ENCODE assay signal across 18 cellular contexts in genomic region chr5:112024769-112025168, GRCh38.
DNase-seq lines count a peak whose midpoint lies in the region; ATAC-seq and TF ChIP-seq lines count a peak whose summit lies in the region.
"Had no signal": no experiment of that assay in that cellular context is flagged by ENCODE, and none has a peak within 500 bp of the region (broad histone marks: within the 10 kb centered on the region; RNA-seq: fewer than 3 reads in every experiment).

No MANE protein-coding gene starts in this region.

- no peak for TF ChIP-seq RAD21 in SK-N-SH (IDR thresholded peaks at IDR 0.05; ENCODE audit: low read length)

- no peak overlapping the region for H3K9ac ChIP-seq in SK-N-SH
- H3K9ac ChIP-seq: BLaER1 had no signal

- no peaks in the 10 kb centered on the region for H3K9me2 ChIP-seq in SK-N-SH

- H3K9me3 ChIP-seq in SK-N-SH (no peaks in the 10 kb centered on the region), osteoblast (ENCODE audit: low read depth, low read length) (no peaks in the 10 kb centered on the region), mucosa of descending colon (no peaks in the 10 kb centered on the region)
- H3K9me3 ChIP-seq in CD4-positive, alpha-beta T cell (ENCODE audit: control insufficient read depth, low read length) = no peaks in the 10 kb centered on the region

- no peaks in the 10 kb centered on the region for H3K27me3 Mint-ChIP-seq in chondrocyte (ENCODE audit: low read depth)
- H3K27me3 Mint-ChIP-seq in CD4-positive, alpha-beta T cell = no peaks in the 10 kb centered on the region
- H3K27me3 Mint-ChIP-seq: CD8-positive, alpha-beta memory T cell had no signal

- CTCF ChIA-PET in SK-N-SH (lab: Yijun Ruan, JAX) = interaction anchor here (1.1 kb wide), 1 partner anchor 474 kb away, joined by 3 read pairs; no protein-coding TSS in a partner anchor
- CTCF ChIA-PET in CD4-positive, alpha-beta T cell (lab: Charles Lee) = no interaction called here

- H3K27ac ChIP-seq in SK-N-SH (ENCODE audit: low read depth in 2 of 2, low read length in 1 of 2) = no peak overlapping the region
- H3K27ac ChIP-seq in osteoblast (ENCODE audit: low read depth, low read length) = no peak overlapping the region
- H3K27ac ChIP-seq in CD4-positive, alpha-beta T cell (ENCODE audit: low read depth, low read length) = no peak overlapping the region
- H3K27ac ChIP-seq: 22Rv1, BLaER1 had no signal

- H3K9me3 Mint-ChIP-seq in chondrocyte (ENCODE audit: low read depth) = no peaks in the 10 kb centered on the region
- no peaks in the 10 kb centered on the region for H3K9me3 Mint-ChIP-seq in CD4-positive, alpha-beta T cell
- H3K9me3 Mint-ChIP-seq: H9 had no signal

- no peak for TF ChIP-seq CTCF in SK-N-SH (IDR thresholded peaks at IDR 0.05)
- TF ChIP-seq CTCF in chondrocyte (IDR thresholded peaks at IDR 0.05) = no peak
- TF ChIP-seq CTCF in osteoblast (IDR thresholded peaks at IDR 0.05; ENCODE audit: extremely low read depth, low read depth, low read length) = no peak
- no peak for TF ChIP-seq CTCF in mucosa of descending colon (IDR thresholded peaks at IDR 0.05)
- no peak for TF ChIP-seq CTCF in CD4-positive, alpha-beta T cell (IDR thresholded peaks at IDR 0.05)

- ATAC-seq in SK-N-SH treated with all-trans-retinoic acid at 6 μM for 48 hours (no peak), mucosa of descending colon (no peak)
- ATAC-seq in CD4-positive, alpha-beta T cell (ENCODE audit: poor library complexity) = no peak

- H3K27ac Mint-ChIP-seq in chondrocyte (ENCODE audit: unreplicated experiment) = peak overlapping the region; percentile 24
- H3K27ac Mint-ChIP-seq in CD4-positive, alpha-beta T cell = no peak overlapping the region
- H3K27ac Mint-ChIP-seq: CD8-positive, alpha-beta memory T cell; H9 had no signal

- H4K20me1 ChIP-seq in SK-N-SH (ENCODE audit: insufficient read depth) (no peaks in the 10 kb centered on the region), osteoblast (ENCODE audit: insufficient read depth, low read length) (no peaks in the 10 kb centered on the region)
- H4K20me1 ChIP-seq: BLaER1 had no signal

- H3K27me3 ChIP-seq in SK-N-SH (ENCODE audit: insufficient read depth) (no peaks in the 10 kb centered on the region), osteoblast (ENCODE audit: insufficient read depth, low read length) (no peaks in the 10 kb centered on the region)
- H3K27me3 ChIP-seq in CD4-positive, alpha-beta T cell (ENCODE audit: control insufficient read depth, insufficient read depth, low read length) = no peaks in the 10 kb centered on the region
- H3K27me3 ChIP-seq: BLaER1 had no signal

- H3K4me3 ChIP-seq in SK-N-SH (ENCODE audit: low read depth in 2 of 2, low read length in 1 of 2) (no peak overlapping the region), osteoblast (ENCODE audit: insufficient read depth, low read length) (no peak overlapping the region), mucosa of descending colon (no peak overlapping the region)
- H3K4me3 ChIP-seq: BLaER1 had no signal

- H3K4me1 ChIP-seq in SK-N-SH (ENCODE audit: control insufficient read depth in 1 of 2, insufficient read depth in 2 of 2, low read depth in 1 of 2, low read length in 1 of 2) (no peaks in the 10 kb centered on the region), osteoblast (ENCODE audit: insufficient read depth, low read length) (no peaks in the 10 kb centered on the region), mucosa of descending colon (ENCODE audit: low read depth) (no peaks in the 10 kb centered on the region)
- H3K4me1 ChIP-seq: BLaER1 had no signal

- H3K4me2 ChIP-seq in SK-N-SH = no peak overlapping the region
- H3K4me2 ChIP-seq in osteoblast (ENCODE audit: insufficient read depth, low read length) = no peak overlapping the region
- H3K4me2 ChIP-seq: BLaER1 had no signal

- in situ Hi-C loops in G401 (cut with HindIII; ENCODE audit: low sequenced_read_pairs) = no loop called here

- peaks cover 6% of the 10 kb centered on the region for H3K4me1 Mint-ChIP-seq in chondrocyte (ENCODE audit: low read depth)
- no peaks in the 10 kb centered on the region for H3K4me1 Mint-ChIP-seq in CD4-positive, alpha-beta T cell (ENCODE audit: low read depth)
- H3K4me1 Mint-ChIP-seq: CD8-positive, alpha-beta memory T cell; H9 had no signal

- H3K79me2 ChIP-seq in SK-N-SH (ENCODE audit: insufficient read depth) = no peaks in the 10 kb centered on the region
- H3K79me2 ChIP-seq in osteoblast (ENCODE audit: insufficient read depth, low read length) = no peaks in the 10 kb centered on the region

- intact Hi-C loops in mucosa of descending colon (cut with DNase I, micrococcal nuclease) = no loop called here
- intact Hi-C loops in CD4-positive, alpha-beta T cell (cut with DNase I, micrococcal nuclease) = no loop called here

- no peaks in the 10 kb centered on the region for H3K36me3 ChIP-seq in SK-N-SH (replicated peaks in 1 of 2; ENCODE audit: control insufficient read depth in 1 of 2, insufficient read depth in 2 of 2, low read length in 1 of 2)
- no peaks in the 10 kb centered on the region for H3K36me3 ChIP-seq in osteoblast (ENCODE audit: insufficient read depth, low read length)
- no peaks in the 10 kb centered on the region for H3K36me3 ChIP-seq in mucosa of descending colon (ENCODE audit: low read depth)
- H3K36me3 ChIP-seq: BLaER1 had no signal

- no peak overlapping the region for H3K4me3 Mint-ChIP-seq in chondrocyte (ENCODE audit: unreplicated experiment)
- no peak overlapping the region for H3K4me3 Mint-ChIP-seq in CD4-positive, alpha-beta T cell
- H3K4me3 Mint-ChIP-seq: CD8-positive, alpha-beta memory T cell; H9 had no signal

- no peak for TF ChIP-seq EP300 in SK-N-SH (IDR thresholded peaks at IDR 0.05; ENCODE audit: borderline replicate concordance in 1 of 2, low read depth in 1 of 2, low read length in 1 of 2)

- WGBS in SK-N-SH (ENCODE audit: low lambda C conversion rate) = 31% methylated on average over 2 of the region's 2 CpGs

- DNase-seq in SK-N-SH = no peak
- no peak for DNase-seq in chondrocyte (ENCODE audit: low spot score)
- no peak for DNase-seq in osteoblast (ENCODE audit: insufficient read length, low spot score, missing footprints)
- DNase-seq in G401 (ENCODE audit: low spot score) = no peak
- no peak for DNase-seq in mucosa of descending colon
- DNase-seq in CD4-positive, alpha-beta T cell = no peak
- DNase-seq in HuH-7 (ENCODE audit: low spot score) = no peak
- DNase-seq: CD8-positive, alpha-beta memory T cell; DMS79 treated with DMSO at 0.1 percent for 48 hours; GDM1; H9; NCI-H187; NCI-H345; NCI-H526 treated with DMSO at 0.1 percent for 48 hours; SHP77 had no signal

- peak overlapping the region; percentile 56; the same call in 1 of the 2 replicates for H2AFZ ChIP-seq in SK-N-SH (ENCODE audit: low read depth)
- peak overlapping the region; percentile 17 for H2AFZ ChIP-seq in osteoblast (ENCODE audit: low read length)

- no peaks in the 10 kb centered on the region for H3K36me3 Mint-ChIP-seq in chondrocyte (ENCODE audit: low read depth)
- no peaks in the 10 kb centered on the region for H3K36me3 Mint-ChIP-seq in CD4-positive, alpha-beta T cell (ENCODE audit: low read depth)
- H3K36me3 Mint-ChIP-seq: CD8-positive, alpha-beta memory T cell had no signal

- POLR2A ChIA-PET in SK-N-SH (lab: Yijun Ruan, JAX) = no interaction called here
- POLR2A ChIA-PET in CD4-positive, alpha-beta T cell (lab: Charles Lee) = no interaction called here

- no peaks in the 10 kb centered on the region for H3F3A ChIP-seq in SK-N-SH (replicated peaks; ENCODE audit: insufficient read depth)

TF ChIP-seq in SK-N-SH, 30 proteins besides CTCF, POLR2A, EP300 and RAD21 (continues in another document):
- no peak for TF ChIP-seq MXI1 (IDR thresholded peaks at IDR 0.05; ENCODE audit: low read depth, low read length)

TF ChIP-seq in SK-N-SH treated with all-trans-retinoic acid at 6 μM for 48 hours, 23 proteins besides CTCF, POLR2A, EP300 and RAD21:
- TF ChIP-seq ZNF8 (CRISPR knock-in tag; IDR thresholded peaks at IDR 0.05) = no peak
